18 cellular contexts compared by ENCODE assay signal in genomic region chr18:45316127-45316526, GRCh38.
"Had no signal": no experiment of that assay in that cellular context is flagged by ENCODE, and none has a peak within 500 bp of the region (broad histone marks: within the 10 kb centered on the region; RNA-seq: fewer than 3 reads in every experiment).

No MANE protein-coding gene starts in this region.

- H3K36me3 ChIP-seq: adrenal gland, prostate gland, suprapubic skin, upper lobe of left lung had no signal

- H3K4me3 ChIP-seq: adrenal gland, coronary artery, lung, mucosa of descending colon, prostate gland, suprapubic skin, upper lobe of left lung had no signal

- H3K9me3 ChIP-seq: adrenal gland, mucosa of descending colon, prostate gland, suprapubic skin, upper lobe of left lung had no signal

- H3K4me1 ChIP-seq: adrenal gland, prostate gland, upper lobe of left lung had no signal

- H3K27me3 ChIP-seq: adrenal gland, suprapubic skin, upper lobe of left lung had no signal

- H3K4me1 Mint-ChIP-seq: natural killer cell had no signal

- DNase-seq: activated naive CD4-positive, alpha-beta T cell treated with anti-CD3 and anti-CD28 coated beads, Interleukin-2, amount 50 U/mL, for 16 hours; activated T-cell treated with anti-CD3 and anti-CD28 coated beads, Interleukin-2, amount 50 U/mL, for 1 hour; adrenal gland; caudate nucleus; effector memory CD4-positive, alpha-beta T cell; erythroblast; left colon; mucosa of descending colon; natural killer cell; occipital lobe; stimulated activated CD4-positive, alpha-beta T cell treated with anti-CD3 and anti-CD28 coated beads, Interleukin-12 subunit alpha, Interleukin-12 subunit beta, amount 100 ng/mL, for 4 hours; stimulated activated CD4-positive, alpha-beta T cell treated with anti-CD3 and anti-CD28 coated beads, Interleukin-2, amount 100 ng/mL, for 48 hours; stimulated activated naive CD4-positive, alpha-beta T cell treated with Interleukin-2 at 50 U/mL for 16 hours; upper lobe of left lung had no signal

- H3K4me3 Mint-ChIP-seq: natural killer cell had no signal

- H3K27ac Mint-ChIP-seq: natural killer cell had no signal

- H3K27ac ChIP-seq: adrenal gland, coronary artery, prostate gland, suprapubic skin, upper lobe of left lung had no signal

- H3K36me3 Mint-ChIP-seq: natural killer cell had no signal

- ATAC-seq: left colon, mucosa of descending colon, natural killer cell had no signal

- H3K9me3 Mint-ChIP-seq: natural killer cell had no signal
